ENCODE assay signal across 1 cellular context in the genomic region with DNA sequence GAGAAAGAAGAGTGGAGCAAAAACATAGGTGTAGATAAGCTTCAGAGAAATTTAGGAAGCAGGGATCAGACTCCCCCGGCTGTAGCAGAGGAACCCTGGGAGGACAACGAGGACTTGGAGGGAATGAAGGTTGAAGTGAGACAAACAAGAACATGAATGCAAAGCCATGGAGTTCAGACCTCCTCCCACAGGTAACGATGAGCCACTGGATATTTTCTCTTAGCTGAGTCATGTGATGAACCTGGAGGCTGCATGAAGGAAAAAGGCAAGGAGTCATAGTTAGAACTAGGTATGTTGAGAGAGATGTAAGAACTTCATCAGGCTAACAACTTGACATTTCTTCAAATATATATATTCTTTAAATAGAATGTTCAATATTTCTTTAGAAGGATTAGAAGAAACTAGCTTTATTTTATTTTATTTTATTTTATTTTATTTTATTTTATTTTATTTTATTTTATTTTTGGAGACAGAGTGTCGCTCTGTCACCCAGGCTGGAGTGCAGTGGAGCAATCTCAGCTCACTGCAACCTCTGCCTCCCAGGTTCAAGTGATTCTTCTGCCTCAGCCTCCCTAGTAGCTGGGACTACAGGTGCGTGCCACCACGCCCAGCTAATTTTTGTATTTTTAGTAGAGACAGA.
TF ChIP-seq lines count a peak whose summit lies in the region.

No MANE protein-coding gene starts in this region.

TF ChIP-seq in WTC11, 78 proteins besides CTCF, POLR2A, EP300 and RAD21:
- peak; percentile 93 for TF ChIP-seq HMGA2 (CRISPR knock-in tag; IDR thresholded peaks at IDR 0.05)
TF ChIP-seq in WTC11: peak in this region for 1; not testable (repeated sequence) for 77.
